Comparison of ENCODE assay signal across 10 cellular contexts in genomic region chr17:63903787-63904201, GRCh38. TPM values are rescaled to one million over a fixed set of nuclear protein-coding genes. Genes with fewer than 3 reads are reported as not detected.
A peak's percentile ranks its signal among the peaks of the same experiment; 100 is the strongest.
DNase-seq lines count a peak whose midpoint lies in the region; ATAC-seq, FAIRE-seq and TF ChIP-seq lines count a peak whose summit lies in the region.
"Not testable (repeated sequence)": the region's sequence is repeated elsewhere in the genome, so short reads cannot be mapped to it uniquely, and the experiment has no call there.
"Had no signal": no experiment of that assay in that cellular context is flagged by ENCODE, and none has a peak within 500 bp of the region (broad histone marks: within the 10 kb centered on the region; RNA-seq: fewer than 3 reads in every experiment).

No MANE protein-coding gene starts in this region.

- POLR2A ChIA-PET in BJ (lab: Charles Lee): not testable (repeated sequence)
- POLR2A ChIA-PET in GM12878 (lab: Charles Lee): interaction anchor here (0.7 kb wide), 1 partner anchor 115 kb away, joined by 3 read pairs; no protein-coding TSS in a partner anchor

- not testable (repeated sequence) for H3K4me1 ChIP-seq in GM12878 (ENCODE audit: control insufficient read depth, insufficient read depth, low read length)

- H3K27me3 Mint-ChIP-seq in mesothelial cell of epicardium (ENCODE audit: low read depth): peaks cover 30% of the 10 kb centered on the region

- CTCF ChIA-PET in BJ (lab: Yijun Ruan, JAX): interaction anchor here (0.7 to 8.5 kb wide), 14 partner anchors 8 to 230 kb away, joined by 3 to 53 read pairs (median 3); partner anchors contain the start of genes CSHL1, GH1 and ICAM2
- CTCF ChIA-PET in GM12878 (lab: Yijun Ruan, JAX): interaction anchor here (0.6 to 6.0 kb wide), 19 partner anchors 9 to 387 kb away, joined by 3 to 49 read pairs (median 6); partner anchors contain the start of gene GH1

- H3K27ac ChIP-seq in WERI-Rb-1; GM12878 (ENCODE audit: control insufficient read depth, insufficient read depth): not testable (repeated sequence)

- ATAC-seq in GM12878: peak; percentile 75

- SMC1A ChIA-PET in GM12878 (lab: Charles Lee; ENCODE audit: uncharacterized antibody, unreplicated experiment): interaction anchor here (1.2 to 2.9 kb wide), 5 partner anchors 8 to 229 kb away, joined by 3 to 19 read pairs (median 4); no protein-coding TSS in a partner anchor

- not testable (repeated sequence) for H3K9me3 ChIP-seq in WERI-Rb-1 (ENCODE audit: severe bottlenecking); GM12878 (replicated peaks; ENCODE audit: control insufficient read depth, insufficient read depth, low read length)

- RAD21 ChIA-PET in GM12878 (lab: Charles Lee; ENCODE audit: unreplicated experiment): interaction anchor here (0.7 to 2.9 kb wide), 6 partner anchors 43 to 230 kb away, joined by 3 to 8 read pairs (median 4); no protein-coding TSS in a partner anchor

- H3K9me3 Mint-ChIP-seq in mesothelial cell of epicardium: not testable (repeated sequence)

- not testable (repeated sequence) for BruUV-seq in GM12878 (replicated peaks; lab: Mats Ljungman, UMichigan)

- intact Hi-C loops in GM12878 (cut with micrococcal nuclease; ENCODE audit: unreplicated experiment): not testable (repeated sequence)

- H3K9ac ChIP-seq in GM12878 (ENCODE audit: control insufficient read depth, insufficient read depth, low read length): not testable (repeated sequence)

- not testable (repeated sequence) for H2AFZ ChIP-seq in GM12878 (ENCODE audit: control insufficient read depth, low read depth, low read length)

- H3K36me3 Mint-ChIP-seq in mesothelial cell of epicardium: not testable (repeated sequence)

- not testable (repeated sequence) for H3K4me3 Mint-ChIP-seq in mesothelial cell of epicardium

- 10% methylated on average over 5 of the region's 5 CpGs for WGBS in GM12878 (ENCODE audit: insufficient coverage, insufficient replicate concordance, low lambda C conversion rate, missing lambda C conversion rate)

- H3K36me3 ChIP-seq in BJ (ENCODE audit: control insufficient read depth, insufficient read depth, low read length); WERI-Rb-1; GM12878 (ENCODE audit: control insufficient read depth in 2 of 2, insufficient read depth in 2 of 2, low read length in 1 of 2): not testable (repeated sequence)

- H3K4me2 ChIP-seq in GM12878 (ENCODE audit: control insufficient read depth, insufficient read depth): not testable (repeated sequence)

- H3K27ac Mint-ChIP-seq in mesothelial cell of epicardium: not testable (repeated sequence)

- FAIRE-seq in GM19239 (lab: Jason Lieb, UNC): peak; percentile 31
- FAIRE-seq in GM12878 (lab: Jason Lieb, UNC): peak; percentile 96

- not testable (repeated sequence) for H3K27me3 ChIP-seq in BJ (ENCODE audit: control insufficient read depth, insufficient read depth, low read length); WERI-Rb-1 (ENCODE audit: insufficient read depth, low read depth, severe bottlenecking); GM12878 (replicated peaks in 1 of 2; ENCODE audit: control insufficient read depth in 2 of 2, insufficient read depth in 2 of 2, low read length in 1 of 2)

- TF ChIP-seq CTCF in BJ (IDR thresholded peaks at IDR 0.05; ENCODE audit: insufficient read depth, low read depth, low read length) (peak; percentile 42), WERI-Rb-1 (IDR thresholded peaks at IDR 0.05; ENCODE audit: low read depth, low read length) (peak; percentile 27; the same call in 1 of the 2 replicates), GM12878 (IDR thresholded peaks at IDR 0.05 in 2 of 3, conservative IDR thresholded peaks at IDR 0.05 in 1 of 3; ENCODE audit: control insufficient read depth in 2 of 3, extremely low read depth in 1 of 3, insufficient read depth in 1 of 3, low read depth in 3 of 3, low read length in 3 of 3) (peak in 2 of 3 experiments; percentile 16 to 17; a peak in 3 of 6 replicates), fibroblast of pulmonary artery (IDR thresholded peaks at IDR 0.05; ENCODE audit: low read length, missing control alignments) (peak; percentile 28), mesothelial cell of epicardium (IDR thresholded peaks at IDR 0.05; ENCODE audit: unreplicated experiment) (peak; percentile 42)

- H3K4me1 Mint-ChIP-seq in mesothelial cell of epicardium: not testable (repeated sequence)

- not testable (repeated sequence) for H3K79me2 ChIP-seq in GM12878 (ENCODE audit: control insufficient read depth, insufficient read depth, low read length)

- H4K20me1 ChIP-seq in GM12878 (ENCODE audit: control insufficient read depth, insufficient read depth): not testable (repeated sequence)

- TF ChIP-seq POLR2A in GM12878 (IDR thresholded peaks at IDR 0.05; ENCODE audit: low read depth, low read length): not testable (repeated sequence)

- not testable (repeated sequence) for DNase-seq in BJ (ENCODE audit: low read depth); GM19239 (ENCODE audit: insufficient read length, low spot score); GM12878 (ENCODE audit: low read depth, low spot score); mesothelial cell of epicardium (ENCODE audit: low spot score in 2 of 2, unreplicated experiment in 2 of 2)
- DNase-seq in NCI-H510A treated with DMSO at 0.1 percent for 48 hours (lab: John Stamatoyannopoulos, UW) (peak; percentile 34), WERI-Rb-1 (peak; percentile 42), fibroblast of pulmonary artery (ENCODE audit: low read depth) (peak; percentile 18)
- peak; percentile 41 for DNase-seq in stimulated activated CD4-positive, alpha-beta T cell treated with anti-CD3 and anti-CD28 coated beads, Interleukin-4, amount 100 ng/mL, for 24 hours

- H3K4me3 ChIP-seq in BJ (ENCODE audit: low read depth, low read length); WERI-Rb-1 (ENCODE audit: low read depth, low read length); GM12878; fibroblast of pulmonary artery (replicated peaks; ENCODE audit: low read depth, low read length): not testable (repeated sequence)

- not testable (repeated sequence) for TF ChIP-seq EP300 in GM12878 (IDR thresholded peaks at IDR 0.05; ENCODE audit: borderline replicate concordance in 1 of 2, control insufficient read depth in 1 of 2, low read depth in 2 of 2, low read length in 2 of 2)

- in situ Hi-C loops in GM12878 (cut with MboI): not testable (repeated sequence)

- not testable (repeated sequence) for TF ChIP-seq RAD21 in GM12878 (IDR thresholded peaks at IDR 0.05; ENCODE audit: insufficient read depth, low read depth, low read length)

RNA-seq across cellular contexts. Expression of gene CSHL1, which starts 7.3 kb away (rescaled TPM):
- polyA plus RNA-seq in BJ (2011; rRNA removed): not detected in 2 replicates
- not detected in 2 replicates for polyA minus RNA-seq in BJ (2011; rRNA and poly(A)+ RNA removed)
- not detected in 2 replicates for total RNA-seq in GM12878 (2013; cell fraction: nucleolus; rRNA removed)
- not detected in 2 replicates for total RNA-seq in GM12878 (2014; rRNA removed)
- total RNA-seq in GM12878 (2014; rRNA removed; fragmentation: Illumina TruSeq; extraction: Trizol): not detected in 2 replicates
- total RNA-seq in GM12878 (2021): not detected in 2 replicates
- polyA plus RNA-seq in GM12878 (2011; ENCODE audit: low read depth): not detected
- polyA plus RNA-seq in GM12878 (2011; rRNA removed): not detected in 2 replicates
- polyA plus RNA-seq in GM12878 (2011; cell fraction: cytosol; rRNA removed): not detected in 2 replicates
- not detected in 2 replicates for polyA plus RNA-seq in GM12878 (2011; cell fraction: nucleus; rRNA removed)
- not detected in 2 replicates for polyA plus RNA-seq in GM12878 (2012)
- not detected in 2 replicates for polyA plus RNA-seq in GM12878 (2014; fragmentation: Illumina TruSeq; extraction: Trizol)
- not detected for polyA plus RNA-seq in GM12878 (2014; fragmentation: Nextera tagmentation; extraction: Ambion mirVana)
- polyA plus RNA-seq in GM12878 (2014; rRNA removed): not detected in 2 replicates
- polyA plus RNA-seq in GM12878 (2016; fragmentation: Nextera tagmentation; extraction: Ambion mirVana): not detected
- polyA minus RNA-seq in GM12878 (2011; rRNA and poly(A)+ RNA removed): not detected in 2 replicates
- polyA minus RNA-seq in GM12878 (2011; cell fraction: cytosol; rRNA and poly(A)+ RNA removed): not detected in 2 replicates
- not detected in 2 replicates for polyA minus RNA-seq in GM12878 (2011; cell fraction: nucleus; rRNA and poly(A)+ RNA removed)
- total RNA-seq in mesothelial cell of epicardium: not detected in 3 replicates
- total RNA-seq: natural killer cell treated with Interleukin-12 subunit alpha and Interleukin-12 subunit beta and Interleukin-15 and Interleukin-18, amount 100 ng/mL, for 72 hours; T-helper 2 cell treated with Interferon-gamma antibody and Interleukin-4, amounts not matched to agents 100 ng/mL and 5 ng/mL, for 36 hours had no signal

RNA-seq across cellular contexts. Expression of gene CSH1, which starts 7.4 kb away (rescaled TPM):
- polyA plus RNA-seq in BJ (2011; rRNA removed) (not detected in 2 replicates), GM12878 (2011; rRNA removed) (not detected in 2 replicates), GM12878 (2014; fragmentation: Illumina TruSeq; extraction: Trizol) (not detected in 2 replicates), GM12878 (2014; fragmentation: Nextera tagmentation; extraction: Ambion mirVana) (not detected), GM12878 (2014; rRNA removed) (not detected in 2 replicates), GM12878 (2016; fragmentation: Nextera tagmentation; extraction: Ambion mirVana) (not detected)
- polyA minus RNA-seq in BJ (2011; rRNA and poly(A)+ RNA removed): not detected in 2 replicates
- not detected in 2 replicates for total RNA-seq in GM12878 (2013; cell fraction: nucleolus; rRNA removed)
- total RNA-seq in GM12878 (2014; rRNA removed) (not detected in 2 replicates), GM12878 (2014; rRNA removed; fragmentation: Illumina TruSeq; extraction: Trizol) (not detected in 2 replicates), GM12878 (2021) (not detected in 2 replicates), mesothelial cell of epicardium (0.61 TPM in 1 of 3 replicates, not detected in the others)
- not detected for polyA plus RNA-seq in GM12878 (2011; ENCODE audit: low read depth)
- not detected in 2 replicates for polyA plus RNA-seq in GM12878 (2011; cell fraction: cytosol; rRNA removed)
- not detected in 2 replicates for polyA plus RNA-seq in GM12878 (2011; cell fraction: nucleus; rRNA removed)
- polyA plus RNA-seq in GM12878 (2012): not detected in 2 replicates
- not detected in 2 replicates for polyA minus RNA-seq in GM12878 (2011; rRNA and poly(A)+ RNA removed)
- polyA minus RNA-seq in GM12878 (2011; cell fraction: cytosol; rRNA and poly(A)+ RNA removed): not detected in 2 replicates
- not detected in 2 replicates for polyA minus RNA-seq in GM12878 (2011; cell fraction: nucleus; rRNA and poly(A)+ RNA removed)
- total RNA-seq: natural killer cell treated with Interleukin-12 subunit alpha and Interleukin-12 subunit beta and Interleukin-15 and Interleukin-18, amount 100 ng/mL, for 72 hours; T-helper 2 cell treated with Interferon-gamma antibody and Interleukin-4, amounts not matched to agents 100 ng/mL and 5 ng/mL, for 36 hours had no signal

RNA-seq across cellular contexts. Expression of gene GH1, which starts 14.8 kb away (rescaled TPM):
- polyA plus RNA-seq in BJ (2011; rRNA removed) (not detected in 2 replicates), GM12878 (2011; rRNA removed) (0.27 and 0.42 TPM in 2 replicates), GM12878 (2014; fragmentation: Illumina TruSeq; extraction: Trizol) (not detected in 2 replicates), GM12878 (2014; fragmentation: Nextera tagmentation; extraction: Ambion mirVana) (under 1 TPM in 1 of 2 experiments, not detected in 1; 0.13 TPM), GM12878 (2014; rRNA removed) (not detected in 2 replicates), GM12878 (2016; fragmentation: Nextera tagmentation; extraction: Ambion mirVana) (not detected)
- polyA minus RNA-seq in BJ (2011; rRNA and poly(A)+ RNA removed): not detected in 2 replicates
- total RNA-seq in GM12878 (2013; cell fraction: nucleolus; rRNA removed): 1.2 TPM in 1 of 2 replicates, not detected in the other
- total RNA-seq in GM12878 (2014; rRNA removed) (not detected in 2 replicates), GM12878 (2014; rRNA removed; fragmentation: Illumina TruSeq; extraction: Trizol) (not detected in 2 replicates), GM12878 (2021) (not detected in 2 replicates), mesothelial cell of epicardium (not detected in 3 replicates)
- not detected for polyA plus RNA-seq in GM12878 (2011; ENCODE audit: low read depth)
- polyA plus RNA-seq in GM12878 (2011; cell fraction: cytosol; rRNA removed): not detected in 2 replicates
- 0.50 and 0.72 TPM in 2 replicates for polyA plus RNA-seq in GM12878 (2011; cell fraction: nucleus; rRNA removed)
- polyA plus RNA-seq in GM12878 (2012): 1.0 and 1.2 TPM in 2 replicates
- not detected in 2 replicates for polyA minus RNA-seq in GM12878 (2011; rRNA and poly(A)+ RNA removed)
- polyA minus RNA-seq in GM12878 (2011; cell fraction: cytosol; rRNA and poly(A)+ RNA removed): not detected in 2 replicates
- polyA minus RNA-seq in GM12878 (2011; cell fraction: nucleus; rRNA and poly(A)+ RNA removed): not detected in 2 replicates
- total RNA-seq: natural killer cell treated with Interleukin-12 subunit alpha and Interleukin-12 subunit beta and Interleukin-15 and Interleukin-18, amount 100 ng/mL, for 72 hours; T-helper 2 cell treated with Interferon-gamma antibody and Interleukin-4, amounts not matched to agents 100 ng/mL and 5 ng/mL, for 36 hours had no signal

RNA-seq across cellular contexts. Expression of gene GH2, which starts 22.1 kb away (rescaled TPM):
- not detected in 2 replicates for polyA plus RNA-seq in BJ (2011; rRNA removed)
- not detected in 2 replicates for polyA minus RNA-seq in BJ (2011; rRNA and poly(A)+ RNA removed)
- not detected in 2 replicates for total RNA-seq in GM12878 (2013; cell fraction: nucleolus; rRNA removed)
- not detected in 2 replicates for total RNA-seq in GM12878 (2014; rRNA removed)
- not detected in 2 replicates for total RNA-seq in GM12878 (2014; rRNA removed; fragmentation: Illumina TruSeq; extraction: Trizol)
- not detected in 2 replicates for total RNA-seq in GM12878 (2021)
- polyA plus RNA-seq in GM12878 (2011; ENCODE audit: low read depth): not detected
- not detected in 2 replicates for polyA plus RNA-seq in GM12878 (2011; rRNA removed)
- not detected in 2 replicates for polyA plus RNA-seq in GM12878 (2011; cell fraction: cytosol; rRNA removed)
- not detected in 2 replicates for polyA plus RNA-seq in GM12878 (2011; cell fraction: nucleus; rRNA removed)
- not detected in 2 replicates for polyA plus RNA-seq in GM12878 (2012)
- polyA plus RNA-seq in GM12878 (2014; fragmentation: Illumina TruSeq; extraction: Trizol): not detected in 2 replicates
- not detected for polyA plus RNA-seq in GM12878 (2014; fragmentation: Nextera tagmentation; extraction: Ambion mirVana)
- polyA plus RNA-seq in GM12878 (2014; rRNA removed): not detected in 2 replicates
- polyA plus RNA-seq in GM12878 (2016; fragmentation: Nextera tagmentation; extraction: Ambion mirVana): not detected
- polyA minus RNA-seq in GM12878 (2011; rRNA and poly(A)+ RNA removed): not detected in 2 replicates
- polyA minus RNA-seq in GM12878 (2011; cell fraction: cytosol; rRNA and poly(A)+ RNA removed): not detected in 2 replicates
- not detected in 2 replicates for polyA minus RNA-seq in GM12878 (2011; cell fraction: nucleus; rRNA and poly(A)+ RNA removed)
- total RNA-seq in mesothelial cell of epicardium: not detected in 3 replicates
- total RNA-seq: natural killer cell treated with Interleukin-12 subunit alpha and Interleukin-12 subunit beta and Interleukin-15 and Interleukin-18, amount 100 ng/mL, for 72 hours; T-helper 2 cell treated with Interferon-gamma antibody and Interleukin-4, amounts not matched to agents 100 ng/mL and 5 ng/mL, for 36 hours had no signal

RNA-seq across cellular contexts. Expression of gene CD79B, which starts 28.3 kb away (rescaled TPM):
- polyA plus RNA-seq in BJ (2011; rRNA removed) (0.36 and 0.58 TPM in 2 replicates), GM12878 (2011; rRNA removed) (82.8 and 148 TPM in 2 replicates), GM12878 (2014; fragmentation: Illumina TruSeq; extraction: Trizol) (52.1 and 60.2 TPM in 2 replicates), GM12878 (2014; fragmentation: Nextera tagmentation; extraction: Ambion mirVana) (10 to 100 TPM; 17.5 to 48.8 TPM), GM12878 (2014; rRNA removed) (91.4 and 98.4 TPM in 2 replicates), GM12878 (2016; fragmentation: Nextera tagmentation; extraction: Ambion mirVana) (10 to 100 TPM; 77.5 to 80.6 TPM)
- 0.19 TPM in 1 of 2 replicates, not detected in the other for polyA minus RNA-seq in BJ (2011; rRNA and poly(A)+ RNA removed)
- 85.7 and 88.0 TPM in 2 replicates for total RNA-seq in GM12878 (2013; cell fraction: nucleolus; rRNA removed)
- total RNA-seq in GM12878 (2014; rRNA removed) (95.9 and 99.0 TPM in 2 replicates), GM12878 (2014; rRNA removed; fragmentation: Illumina TruSeq; extraction: Trizol) (59.0 and 63.4 TPM in 2 replicates), GM12878 (2021) (102 and 113 TPM in 2 replicates), mesothelial cell of epicardium (not detected in 3 replicates)
- polyA plus RNA-seq in GM12878 (2011; ENCODE audit: low read depth): 31.4 TPM
- 165 and 226 TPM in 2 replicates for polyA plus RNA-seq in GM12878 (2011; cell fraction: cytosol; rRNA removed)
- polyA plus RNA-seq in GM12878 (2011; cell fraction: nucleus; rRNA removed): 146 and 158 TPM in 2 replicates
- 69.4 and 81.8 TPM in 2 replicates for polyA plus RNA-seq in GM12878 (2012)
- polyA minus RNA-seq in GM12878 (2011; rRNA and poly(A)+ RNA removed): 126 and 145 TPM in 2 replicates
- 27.8 and 33.7 TPM in 2 replicates for polyA minus RNA-seq in GM12878 (2011; cell fraction: cytosol; rRNA and poly(A)+ RNA removed)
- 86.2 and 114 TPM in 2 replicates for polyA minus RNA-seq in GM12878 (2011; cell fraction: nucleus; rRNA and poly(A)+ RNA removed)
